In genomic region chr6:20211037-20211940, GRCh38 we compare ENCODE assay signal across 1 cellular context.
TF ChIP-seq lines count a peak whose summit lies in the region.

No MANE protein-coding gene starts in this region.

TF ChIP-seq in K562, 482 proteins besides CTCF, POLR2A, EP300 and RAD21 (continues in another document):
- TF ChIP-seq, protein P1, sequence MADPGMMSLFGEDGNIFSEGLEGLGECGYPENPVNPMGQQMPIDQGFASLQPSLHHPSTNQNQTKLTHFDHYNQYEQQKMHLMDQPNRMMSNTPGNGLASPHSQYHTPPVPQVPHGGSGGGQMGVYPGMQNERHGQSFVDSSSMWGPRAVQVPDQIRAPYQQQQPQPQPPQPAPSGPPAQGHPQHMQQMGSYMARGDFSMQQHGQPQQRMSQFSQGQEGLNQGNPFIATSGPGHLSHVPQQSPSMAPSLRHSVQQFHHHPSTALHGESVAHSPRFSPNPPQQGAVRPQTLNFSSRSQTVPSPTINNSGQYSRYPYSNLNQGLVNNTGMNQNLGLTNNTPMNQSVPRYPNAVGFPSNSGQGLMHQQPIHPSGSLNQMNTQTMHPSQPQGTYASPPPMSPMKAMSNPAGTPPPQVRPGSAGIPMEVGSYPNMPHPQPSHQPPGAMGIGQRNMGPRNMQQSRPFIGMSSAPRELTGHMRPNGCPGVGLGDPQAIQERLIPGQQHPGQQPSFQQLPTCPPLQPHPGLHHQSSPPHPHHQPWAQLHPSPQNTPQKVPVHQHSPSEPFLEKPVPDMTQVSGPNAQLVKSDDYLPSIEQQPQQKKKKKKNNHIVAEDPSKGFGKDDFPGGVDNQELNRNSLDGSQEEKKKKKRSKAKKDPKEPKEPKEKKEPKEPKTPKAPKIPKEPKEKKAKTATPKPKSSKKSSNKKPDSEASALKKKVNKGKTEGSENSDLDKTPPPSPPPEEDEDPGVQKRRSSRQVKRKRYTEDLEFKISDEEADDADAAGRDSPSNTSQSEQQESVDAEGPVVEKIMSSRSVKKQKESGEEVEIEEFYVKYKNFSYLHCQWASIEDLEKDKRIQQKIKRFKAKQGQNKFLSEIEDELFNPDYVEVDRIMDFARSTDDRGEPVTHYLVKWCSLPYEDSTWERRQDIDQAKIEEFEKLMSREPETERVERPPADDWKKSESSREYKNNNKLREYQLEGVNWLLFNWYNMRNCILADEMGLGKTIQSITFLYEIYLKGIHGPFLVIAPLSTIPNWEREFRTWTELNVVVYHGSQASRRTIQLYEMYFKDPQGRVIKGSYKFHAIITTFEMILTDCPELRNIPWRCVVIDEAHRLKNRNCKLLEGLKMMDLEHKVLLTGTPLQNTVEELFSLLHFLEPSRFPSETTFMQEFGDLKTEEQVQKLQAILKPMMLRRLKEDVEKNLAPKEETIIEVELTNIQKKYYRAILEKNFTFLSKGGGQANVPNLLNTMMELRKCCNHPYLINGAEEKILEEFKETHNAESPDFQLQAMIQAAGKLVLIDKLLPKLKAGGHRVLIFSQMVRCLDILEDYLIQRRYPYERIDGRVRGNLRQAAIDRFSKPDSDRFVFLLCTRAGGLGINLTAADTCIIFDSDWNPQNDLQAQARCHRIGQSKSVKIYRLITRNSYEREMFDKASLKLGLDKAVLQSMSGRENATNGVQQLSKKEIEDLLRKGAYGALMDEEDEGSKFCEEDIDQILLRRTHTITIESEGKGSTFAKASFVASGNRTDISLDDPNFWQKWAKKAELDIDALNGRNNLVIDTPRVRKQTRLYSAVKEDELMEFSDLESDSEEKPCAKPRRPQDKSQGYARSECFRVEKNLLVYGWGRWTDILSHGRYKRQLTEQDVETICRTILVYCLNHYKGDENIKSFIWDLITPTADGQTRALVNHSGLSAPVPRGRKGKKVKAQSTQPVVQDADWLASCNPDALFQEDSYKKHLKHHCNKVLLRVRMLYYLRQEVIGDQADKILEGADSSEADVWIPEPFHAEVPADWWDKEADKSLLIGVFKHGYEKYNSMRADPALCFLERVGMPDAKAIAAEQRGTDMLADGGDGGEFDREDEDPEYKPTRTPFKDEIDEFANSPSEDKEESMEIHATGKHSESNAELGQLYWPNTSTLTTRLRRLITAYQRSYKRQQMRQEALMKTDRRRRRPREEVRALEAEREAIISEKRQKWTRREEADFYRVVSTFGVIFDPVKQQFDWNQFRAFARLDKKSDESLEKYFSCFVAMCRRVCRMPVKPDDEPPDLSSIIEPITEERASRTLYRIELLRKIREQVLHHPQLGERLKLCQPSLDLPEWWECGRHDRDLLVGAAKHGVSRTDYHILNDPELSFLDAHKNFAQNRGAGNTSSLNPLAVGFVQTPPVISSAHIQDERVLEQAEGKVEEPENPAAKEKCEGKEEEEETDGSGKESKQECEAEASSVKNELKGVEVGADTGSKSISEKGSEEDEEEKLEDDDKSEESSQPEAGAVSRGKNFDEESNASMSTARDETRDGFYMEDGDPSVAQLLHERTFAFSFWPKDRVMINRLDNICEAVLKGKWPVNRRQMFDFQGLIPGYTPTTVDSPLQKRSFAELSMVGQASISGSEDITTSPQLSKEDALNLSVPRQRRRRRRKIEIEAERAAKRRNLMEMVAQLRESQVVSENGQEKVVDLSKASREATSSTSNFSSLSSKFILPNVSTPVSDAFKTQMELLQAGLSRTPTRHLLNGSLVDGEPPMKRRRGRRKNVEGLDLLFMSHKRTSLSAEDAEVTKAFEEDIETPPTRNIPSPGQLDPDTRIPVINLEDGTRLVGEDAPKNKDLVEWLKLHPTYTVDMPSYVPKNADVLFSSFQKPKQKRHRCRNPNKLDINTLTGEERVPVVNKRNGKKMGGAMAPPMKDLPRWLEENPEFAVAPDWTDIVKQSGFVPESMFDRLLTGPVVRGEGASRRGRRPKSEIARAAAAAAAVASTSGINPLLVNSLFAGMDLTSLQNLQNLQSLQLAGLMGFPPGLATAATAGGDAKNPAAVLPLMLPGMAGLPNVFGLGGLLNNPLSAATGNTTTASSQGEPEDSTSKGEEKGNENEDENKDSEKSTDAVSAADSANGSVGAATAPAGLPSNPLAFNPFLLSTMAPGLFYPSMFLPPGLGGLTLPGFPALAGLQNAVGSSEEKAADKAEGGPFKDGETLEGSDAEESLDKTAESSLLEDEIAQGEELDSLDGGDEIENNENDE (IDR thresholded peaks at IDR 0.05; ENCODE audit: low read depth, low read length), result no peak
- TF ChIP-seq NELFE (IDR thresholded peaks at IDR 0.05; ENCODE audit: insufficient read depth, insufficient read length) (no peak), RB1 (IDR thresholded peaks at IDR 0.05; ENCODE audit: low read depth) (no peak), CBFB (CRISPR knock-in tag; IDR thresholded peaks at IDR 0.05) (no peak), ZSCAN32 (CRISPR knock-in tag; IDR thresholded peaks at IDR 0.05) (no peak), TFE3 (CRISPR knock-in tag; IDR thresholded peaks at IDR 0.05) (no peak), MLLT1 (IDR thresholded peaks at IDR 0.05) (no peak), CEBPG (CRISPR knock-in tag; IDR thresholded peaks at IDR 0.05) (0 out of 2 replicates have a peak, but pooled peaks have one; percentile 7), CEBPG (tag; conservative IDR thresholded peaks at IDR 0.05 in 1 of 2, IDR thresholded peaks at IDR 0.05 in 1 of 2) (no peak), MEF2D (tag; conservative IDR thresholded peaks at IDR 0.05; ENCODE audit: low read depth) (no peak), ZNF134 (CRISPR knock-in tag; conservative IDR thresholded peaks at IDR 0.05) (no peak), TAF7 (tag; IDR thresholded peaks at IDR 0.05) (no peak), MAFK (IDR thresholded peaks at IDR 0.05; ENCODE audit: low read length) (no peak), CBX8 (IDR thresholded peaks at IDR 0.05; ENCODE audit: borderline replicate concordance, extremely low read depth, low read depth, low read length, poor library complexity, severe bottlenecking) (no peak)
- TF ChIP-seq, protein P2, sequence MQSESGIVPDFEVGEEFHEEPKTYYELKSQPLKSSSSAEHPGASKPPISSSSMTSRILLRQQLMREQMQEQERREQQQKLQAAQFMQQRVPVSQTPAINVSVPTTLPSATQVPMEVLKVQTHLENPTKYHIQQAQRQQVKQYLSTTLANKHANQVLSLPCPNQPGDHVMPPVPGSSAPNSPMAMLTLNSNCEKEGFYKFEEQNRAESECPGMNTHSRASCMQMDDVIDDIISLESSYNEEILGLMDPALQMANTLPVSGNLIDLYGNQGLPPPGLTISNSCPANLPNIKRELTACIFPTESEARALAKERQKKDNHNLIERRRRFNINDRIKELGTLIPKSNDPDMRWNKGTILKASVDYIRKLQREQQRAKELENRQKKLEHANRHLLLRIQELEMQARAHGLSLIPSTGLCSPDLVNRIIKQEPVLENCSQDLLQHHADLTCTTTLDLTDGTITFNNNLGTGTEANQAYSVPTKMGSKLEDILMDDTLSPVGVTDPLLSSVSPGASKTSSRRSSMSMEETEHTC (IDR thresholded peaks at IDR 0.05), result no peak
- TF ChIP-seq, protein P3, sequence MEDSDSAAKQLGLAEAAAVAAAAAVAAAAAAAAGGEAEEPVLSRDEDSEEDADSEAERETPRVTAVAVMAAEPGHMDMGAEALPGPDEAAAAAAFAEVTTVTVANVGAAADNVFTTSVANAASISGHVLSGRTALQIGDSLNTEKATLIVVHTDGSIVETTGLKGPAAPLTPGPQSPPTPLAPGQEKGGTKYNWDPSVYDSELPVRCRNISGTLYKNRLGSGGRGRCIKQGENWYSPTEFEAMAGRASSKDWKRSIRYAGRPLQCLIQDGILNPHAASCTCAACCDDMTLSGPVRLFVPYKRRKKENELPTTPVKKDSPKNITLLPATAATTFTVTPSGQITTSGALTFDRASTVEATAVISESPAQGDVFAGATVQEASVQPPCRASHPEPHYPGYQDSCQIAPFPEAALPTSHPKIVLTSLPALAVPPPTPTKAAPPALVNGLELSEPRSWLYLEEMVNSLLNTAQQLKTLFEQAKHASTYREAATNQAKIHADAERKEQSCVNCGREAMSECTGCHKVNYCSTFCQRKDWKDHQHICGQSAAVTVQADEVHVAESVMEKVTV (CRISPR knock-in tag; IDR thresholded peaks at IDR 0.05), result no peak
- TF ChIP-seq, protein P4, sequence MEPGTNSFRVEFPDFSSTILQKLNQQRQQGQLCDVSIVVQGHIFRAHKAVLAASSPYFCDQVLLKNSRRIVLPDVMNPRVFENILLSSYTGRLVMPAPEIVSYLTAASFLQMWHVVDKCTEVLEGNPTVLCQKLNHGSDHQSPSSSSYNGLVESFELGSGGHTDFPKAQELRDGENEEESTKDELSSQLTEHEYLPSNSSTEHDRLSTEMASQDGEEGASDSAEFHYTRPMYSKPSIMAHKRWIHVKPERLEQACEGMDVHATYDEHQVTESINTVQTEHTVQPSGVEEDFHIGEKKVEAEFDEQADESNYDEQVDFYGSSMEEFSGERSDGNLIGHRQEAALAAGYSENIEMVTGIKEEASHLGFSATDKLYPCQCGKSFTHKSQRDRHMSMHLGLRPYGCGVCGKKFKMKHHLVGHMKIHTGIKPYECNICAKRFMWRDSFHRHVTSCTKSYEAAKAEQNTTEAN (CRISPR knock-in tag; IDR thresholded peaks at IDR 0.05), result no peak
